10 cellular contexts compared by ENCODE assay signal in the genomic region with DNA sequence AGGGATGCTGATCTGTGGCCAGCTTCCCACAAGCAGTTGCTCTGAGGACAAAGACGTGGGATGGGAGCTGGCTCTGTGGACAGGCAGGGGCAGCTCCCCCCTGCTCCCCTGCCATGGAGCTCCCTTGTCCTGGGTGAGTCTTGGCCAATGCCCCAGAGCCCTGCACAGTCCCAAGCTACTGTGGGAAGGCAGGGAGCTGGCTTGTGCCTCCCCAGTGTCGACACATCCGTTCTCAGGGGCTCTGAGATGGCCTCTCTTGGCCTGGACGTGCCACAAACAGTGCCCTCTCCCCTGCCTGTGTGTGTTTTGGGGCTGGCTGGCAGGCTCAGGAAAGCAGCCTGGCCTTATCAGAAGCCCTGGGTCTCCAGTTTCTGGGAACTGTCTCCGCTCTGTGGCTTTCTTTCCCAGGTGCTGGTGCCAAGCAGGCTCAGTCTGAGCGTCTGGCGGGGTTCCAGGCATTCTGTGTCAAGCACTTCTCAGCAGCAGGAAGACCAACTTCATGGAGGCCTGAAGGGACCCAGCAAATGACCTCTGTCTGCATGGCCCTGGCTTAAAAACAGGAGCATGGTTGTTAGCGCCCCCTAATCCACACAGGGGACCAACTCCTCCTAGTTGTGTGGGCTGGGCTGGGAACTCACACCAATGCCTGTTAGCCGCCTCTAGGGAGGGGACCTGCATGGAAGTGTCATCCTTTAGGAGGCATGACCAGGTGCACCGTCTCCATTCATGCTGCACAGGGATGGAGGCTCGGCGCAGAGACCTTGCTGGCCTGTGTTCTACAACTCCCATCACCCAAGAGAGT.
DNase-seq lines count a peak whose midpoint lies in the region; ATAC-seq and TF ChIP-seq lines count a peak whose summit lies in the region.
"Had no signal": no experiment of that assay in that cellular context is flagged by ENCODE, and none has a peak within 500 bp of the region (broad histone marks: within the 10 kb centered on the region; RNA-seq: fewer than 3 reads in every experiment).

No MANE protein-coding gene starts in this region.

- TF ChIP-seq CTCF in fibroblast of the aortic adventitia (IDR thresholded peaks at IDR 0.05; ENCODE audit: insufficient read depth, low read length): no peak

- no peak for ATAC-seq in HG03196 (IDR thresholded peaks at IDR 0.05; ENCODE audit: unreplicated experiment)
- no peak for ATAC-seq in HG03439 (IDR thresholded peaks at IDR 0.05; ENCODE audit: unreplicated experiment)

- H3K4me3 ChIP-seq in fibroblast of the aortic adventitia (ENCODE audit: low read depth, low read length): no peak overlapping the region
- H3K4me3 ChIP-seq: BLaER1, SK-N-MC had no signal

- peak; percentile 81 for DNase-seq in DMS153 treated with DMSO at 0.1 percent for 48 hours (lab: John Stamatoyannopoulos, UW; ENCODE audit: unreplicated experiment)
- peak; percentile 74 for DNase-seq in NCI-H510A treated with DMSO at 0.1 percent for 48 hours (lab: John Stamatoyannopoulos, UW)
- peak; percentile 77 for DNase-seq in fibroblast of the aortic adventitia (ENCODE audit: low read depth)
- DNase-seq in nucleus accumbens (lab: John Stamatoyannopoulos, UW): peak in 43 of 56 donors; percentile 16 to 82 (median 59)
- DNase-seq in OCI-M2 (lab: John Stamatoyannopoulos, UW; ENCODE audit: unreplicated experiment): no peak
- no peak for DNase-seq in RKO (ENCODE audit: low spot score)

Comparison
In these comparisons a context has a peak if more than half of its experiments do, and no peak if none do; other contexts are left out.
1. DNase-seq: peak in DMS153 treated with DMSO at 0.1 percent for 48 hours (single experiment), NCI-H510A treated with DMSO at 0.1 percent for 48 hours (single experiment), fibroblast of the aortic adventitia (single experiment) and nucleus accumbens (43 of 56); none in OCI-M2 (single experiment) and RKO (single experiment).